ENCODE assay signal across 9 cellular contexts in the genomic region with DNA sequence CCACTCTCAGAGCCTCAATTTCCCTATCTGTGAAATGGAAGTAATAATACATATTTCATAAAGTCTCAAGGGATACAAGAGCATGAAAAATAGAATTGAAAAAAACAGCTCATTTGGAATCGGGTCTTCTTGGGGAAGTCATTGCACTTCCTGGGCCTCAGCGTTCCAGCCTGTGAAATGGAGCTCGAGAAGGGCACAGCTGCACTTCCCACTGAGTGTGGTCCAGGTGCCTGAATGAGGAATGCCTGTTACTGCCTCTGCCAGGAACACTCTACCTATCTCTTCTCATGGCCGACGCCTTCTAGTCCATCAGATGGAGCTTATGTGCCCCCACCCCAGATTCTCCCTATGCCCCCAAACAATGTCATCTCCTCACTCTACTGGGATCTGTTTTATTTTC. TPM values are rescaled to one million over a fixed set of nuclear protein-coding genes. Genes with fewer than 3 reads are reported as not detected.
DNase-seq lines count a peak whose midpoint lies in the region; ATAC-seq, FAIRE-seq and TF ChIP-seq lines count a peak whose summit lies in the region.
"Had no signal": no experiment of that assay in that cellular context is flagged by ENCODE, and none has a peak within 500 bp of the region (broad histone marks: within the 10 kb centered on the region; RNA-seq: fewer than 3 reads in every experiment).

No MANE protein-coding gene starts in this region.

- H3K4me3 ChIP-seq in A549 (no peak overlapping the region), GM23338 (peak overlapping the region; percentile 86)

- WGBS in A549 (ENCODE audit: missing lambda C conversion rate), result 95% methylated on average over 5 of the region's 5 CpGs

- H3K4me2 ChIP-seq in A549, result peak overlapping the region; percentile 93
- peak overlapping the region; percentile 92 for H3K4me2 ChIP-seq in GM23338

- peak overlapping the region; percentile 92; the same call in 1 of the 2 replicates for H2AFZ ChIP-seq in GM23338

- no peak for TF ChIP-seq CTCF in A549 (IDR thresholded peaks at IDR 0.05)
- no peak for TF ChIP-seq CTCF in GM23338 (conservative IDR thresholded peaks at IDR 0.05; ENCODE audit: low read depth in 2 of 2)
- TF ChIP-seq CTCF in nephron (IDR thresholded peaks at IDR 0.05; ENCODE audit: unreplicated experiment in 3 of 3), result no peak

- H4K20me1 ChIP-seq in GM23338 (replicated peaks; ENCODE audit: insufficient read depth), result peaks cover 4% of the 10 kb centered on the region; the same call in 1 of the 2 replicates

- peaks cover 34% of the 10 kb centered on the region for H3K27me3 Mint-ChIP-seq in GM23338 (ENCODE audit: insufficient read depth, low read depth, poor library complexity)
- H3K27me3 Mint-ChIP-seq in activated naive CD8-positive, alpha-beta T cell treated with anti-CD3 and anti-CD28 coated beads, Interleukin-2, amount 10 ng/mL, durations not matched to agents 7 days and 5 days, result peaks cover 49% of the 10 kb centered on the region
- H3K27me3 Mint-ChIP-seq in nephron (ENCODE audit: low read depth), result peaks cover 35% of the 10 kb centered on the region

- H3K9me2 ChIP-seq in GM23338 (ENCODE audit: insufficient read depth), result no peaks in the 10 kb centered on the region

- no peaks in the 10 kb centered on the region for H3K36me3 ChIP-seq in GM23338 (ENCODE audit: insufficient read depth)
- H3K36me3 ChIP-seq: ovary had no signal

- no peak for TF ChIP-seq EP300 in A549 (IDR thresholded peaks at IDR 0.05)

- H3K4me1 ChIP-seq in A549 (peaks cover 11% of the 10 kb centered on the region), GM23338 (ENCODE audit: insufficient read depth) (peaks cover 44% of the 10 kb centered on the region)

- H3K27me3 ChIP-seq in GM23338 (ENCODE audit: insufficient read depth), result peaks cover 28% of the 10 kb centered on the region
- H3K27me3 ChIP-seq: ovary had no signal

- peak overlapping the region; percentile 64 for H3K4me3 Mint-ChIP-seq in GM23338
- H3K4me3 Mint-ChIP-seq in activated naive CD8-positive, alpha-beta T cell treated with anti-CD3 and anti-CD28 coated beads, Interleukin-2, amount 10 ng/mL, durations not matched to agents 7 days and 5 days, result peak overlapping the region; percentile 77
- peak overlapping the region; percentile 73 to 81 (median 76) for H3K4me3 Mint-ChIP-seq in nephron

- TF ChIP-seq RAD21 in A549 (conservative IDR thresholded peaks at IDR 0.05 in 1 of 2, IDR thresholded peaks at IDR 0.05 in 1 of 2), result no peak

- no peaks in the 10 kb centered on the region for H3K36me3 Mint-ChIP-seq in GM23338 (ENCODE audit: low read depth)
- H3K36me3 Mint-ChIP-seq in activated naive CD8-positive, alpha-beta T cell treated with anti-CD3 and anti-CD28 coated beads, Interleukin-2, amount 10 ng/mL, durations not matched to agents 7 days and 5 days, result peaks cover 1% of the 10 kb centered on the region
- H3K36me3 Mint-ChIP-seq in nephron (ENCODE audit: low read depth), result no peaks in the 10 kb centered on the region

- H3K27ac ChIP-seq in A549 (peak overlapping the region in 1 of 2 experiments; percentile 83; a peak in 2 of 6 replicates), GM23338 (ENCODE audit: low read depth) (no peak overlapping the region)

- H3K79me2 ChIP-seq in GM23338 (replicated peaks; ENCODE audit: insufficient read depth), result no peaks in the 10 kb centered on the region

- POLR2A ChIA-PET in A549 (lab: Yijun Ruan, JAX), result no interaction called here
- POLR2A ChIA-PET in activated naive CD8-positive, alpha-beta T cell treated with anti-CD3 and anti-CD28 coated beads, Interleukin-2, amount 10 ng/mL, durations not matched to agents 7 days and 5 days (lab: Charles Lee), result no interaction called here

- ATAC-seq in A549 (no peak), GM23338 (no peak), HG02678 (IDR thresholded peaks at IDR 0.05; ENCODE audit: unreplicated experiment) (no peak)
- no peak for ATAC-seq in activated naive CD8-positive, alpha-beta T cell treated with anti-CD3 and anti-CD28 coated beads, Interleukin-2, amount 10 ng/mL, durations not matched to agents 7 days and 5 days (ENCODE audit: low read depth)

- TF ChIP-seq POLR2A in A549 (IDR thresholded peaks at IDR 0.05; ENCODE audit: low read length), result no peak

- CTCF ChIA-PET in A549 (lab: Yijun Ruan, JAX), result interaction anchor here (0.6 to 4.6 kb wide), 3 partner anchors 57 to 295 kb away, joined by 3 to 20 read pairs (median 6); no protein-coding TSS in a partner anchor

- DNase-seq in A549 (ENCODE audit: low read depth in 1 of 2, low spot score in 1 of 2), result no peak
- DNase-seq in GM23338 (ENCODE audit: low spot score), result no peak
- DNase-seq in activated naive CD8-positive, alpha-beta T cell treated with anti-CD3 and anti-CD28 coated beads, Interleukin-2, amount 10 ng/mL, durations not matched to agents 7 days and 5 days, result no peak
- no peak for DNase-seq in NK-92 (lab: John Stamatoyannopoulos, UW; ENCODE audit: unreplicated experiment)
- DNase-seq in SK-N-DZ (ENCODE audit: low spot score), result no peak
- no peak for DNase-seq in activated CD4-positive, alpha-beta T cell treated with anti-CD3 and anti-CD28 coated beads for 48 hours

- H3F3A ChIP-seq in GM23338 (replicated peaks; ENCODE audit: low read depth), result peaks cover 5% of the 10 kb centered on the region; the same call in 1 of the 2 replicates

- H3K9me3 Mint-ChIP-seq in GM23338 (no peaks in the 10 kb centered on the region), nephron (no peaks in the 10 kb centered on the region)
- no peaks in the 10 kb centered on the region for H3K9me3 Mint-ChIP-seq in activated naive CD8-positive, alpha-beta T cell treated with anti-CD3 and anti-CD28 coated beads, Interleukin-2, amount 10 ng/mL, durations not matched to agents 7 days and 5 days

- no peaks in the 10 kb centered on the region for H3K9me3 ChIP-seq in A549
- H3K9me3 ChIP-seq: ovary had no signal

- H3K4me1 Mint-ChIP-seq in GM23338 (peaks cover 41% of the 10 kb centered on the region), nephron (peaks cover 32% of the 10 kb centered on the region)
- peaks cover 13% of the 10 kb centered on the region for H3K4me1 Mint-ChIP-seq in activated naive CD8-positive, alpha-beta T cell treated with anti-CD3 and anti-CD28 coated beads, Interleukin-2, amount 10 ng/mL, durations not matched to agents 7 days and 5 days

- no peak for FAIRE-seq in A549 (lab: Jason Lieb, UNC)

- H3K27ac Mint-ChIP-seq in GM23338 (no peak overlapping the region), nephron (peak overlapping the region in 2 of 3 experiments; percentile 50 to 67)
- H3K27ac Mint-ChIP-seq in activated naive CD8-positive, alpha-beta T cell treated with anti-CD3 and anti-CD28 coated beads, Interleukin-2, amount 10 ng/mL, durations not matched to agents 7 days and 5 days, result no peak overlapping the region

TF ChIP-seq in A549, 52 proteins besides CTCF, POLR2A, EP300 and RAD21 (continues in another document):
- TF ChIP-seq TP53 (CRISPR knock-in tag; IDR thresholded peaks at IDR 0.05) (no peak), ZSCAN20 (CRISPR knock-in tag; IDR thresholded peaks at IDR 0.05) (no peak), POLR2AphosphoS2 (conservative IDR thresholded peaks at IDR 0.05; ENCODE audit: low read length) (no peak), RARB (CRISPR knock-in tag; IDR thresholded peaks at IDR 0.05) (no peak), HOXB5 (CRISPR knock-in tag; IDR thresholded peaks at IDR 0.05) (no peak), BCL3 (IDR thresholded peaks at IDR 0.05) (no peak), RFX5 (IDR thresholded peaks at IDR 0.05) (no peak), MYC (IDR thresholded peaks at IDR 0.05; ENCODE audit: borderline replicate concordance, low read length) (no peak)

TF ChIP-seq in GM23338, 12 proteins besides CTCF, POLR2A, EP300 and RAD21 (continues in another document):
- TF ChIP-seq JUNB (IDR thresholded peaks at IDR 0.05; ENCODE audit: unreplicated experiment) (no peak), EZH2phosphoT487 (IDR thresholded peaks at IDR 0.05; ENCODE audit: unreplicated experiment) (no peak), EZH2 (IDR thresholded peaks at IDR 0.05; ENCODE audit: low read depth, unreplicated experiment) (no peak), STAT1 (IDR thresholded peaks at IDR 0.05; ENCODE audit: unreplicated experiment) (no peak), ZNF114 (CRISPR knock-in tag; IDR thresholded peaks at IDR 0.05) (no peak), ZNF331 (CRISPR knock-in tag; IDR thresholded peaks at IDR 0.05; ENCODE audit: low read depth) (no peak)

RNA-seq across cellular contexts. Expression of gene NEURL1B, which starts 0.9 kb away (rescaled TPM):
- polyA plus RNA-seq in A549 (2011; rRNA removed), result 0.89 and 1.3 TPM in 2 replicates
- polyA plus RNA-seq in A549 (2012; cell fraction: cytosol; rRNA removed), result 0.71 and 1.0 TPM in 2 replicates
- 2.4 and 3.2 TPM in 2 replicates for polyA plus RNA-seq in A549 (2012; cell fraction: nucleus; rRNA removed)
- 1.8 to 2.2 TPM (median 2.1 TPM) in 3 replicates for polyA plus RNA-seq in A549 (2017; fragmentation: RNase III; extraction: RNeasy Plus Mini Kit Qiagen cat#74134 plus additional on column Dnase treatment)
- 2.1 and 2.6 TPM in 2 replicates for polyA minus RNA-seq in A549 (2011; rRNA and poly(A)+ RNA removed)
- 11.4 and 13.3 TPM in 2 replicates for total RNA-seq in GM23338 (2014; rRNA removed; shearing (Covaris generic))
- polyA plus RNA-seq in GM23338 (2016; fragmentation: Nextera tagmentation; extraction: Ambion mirVana), result 1.9 and 2.1 TPM in 2 replicates
- 1 to 10 TPM; 3.0 to 3.1 TPM for total RNA-seq in activated naive CD8-positive, alpha-beta T cell treated with anti-CD3 and anti-CD28 coated beads, Interleukin-2, amount 10 ng/mL, durations not matched to agents 7 days and 5 days
- polyA plus RNA-seq in SK-N-DZ (2014; cell fraction: cytosol; rRNA removed), result 11.1 and 16.8 TPM in 2 replicates
- 18.0 and 21.0 TPM in 2 replicates for polyA plus RNA-seq in SK-N-DZ (2014; cell fraction: nucleus; rRNA removed)

Comparison
In these comparisons a context has a peak if more than half of its experiments do, and no peak if none do; other contexts are left out.
1. H3K27ac Mint-ChIP-seq: peak in nephron (2 of 3); none in GM23338 (single experiment) and activated naive CD8-positive, alpha-beta T cell treated with anti-CD3 and anti-CD28 coated beads, Interleukin-2, amount 10 ng/mL, durations not matched to agents 7 days and 5 days (single experiment).
2. Peak in every context shown above with its lines, with median percentiles within 50 percentile points of each other: H3K4me3 Mint-ChIP-seq.